ENCODE assay signal across 24 cellular contexts in genomic region chrX:107831071-107831470, GRCh38. TPM values are rescaled to one million over a fixed set of nuclear protein-coding genes. Genes with fewer than 3 reads are reported as not detected.
"Had no signal": no experiment of that assay in that cellular context is flagged by ENCODE, and none has a peak within 500 bp of the region (broad histone marks: within the 10 kb centered on the region; RNA-seq: fewer than 3 reads in every experiment).

No MANE protein-coding gene starts in this region.

- ATAC-seq: Panc1, PC-3 had no signal

- DNase-seq: KBM-7, MV-4-11, NCI-H1048, NCI-H1105, NCI-H1417, NCI-H1436 treated with DMSO at 0.1 percent for 48 hours, NCI-H1694, NCI-H1930, NCI-H2081 treated with DMSO at 0.1 percent for 48 hours, NCI-H226, NCI-H446, NCI-H510A, NCI-H524 treated with DMSO at 0.1 percent for 48 hours, NCI-H774, PC-3, SHP77, SK-N-SH, SW 1271 had no signal

- H3K9me3 ChIP-seq: SK-N-SH had no signal

- H3K27ac ChIP-seq: RWPE1 had no signal

RNA-seq across cellular contexts. Expression of gene MID2, which starts 5.4 kb away (rescaled TPM):
- total RNA-seq: OCI-LY7, SK-MEL-5 had no signal

RNA-seq across cellular contexts. Expression of gene NCBP2L, which starts 53.5 kb away (rescaled TPM):
- total RNA-seq: HT-29, MCF 10A, OCI-LY7, PC-3, SK-MEL-5 had no signal
- polyA plus RNA-seq: SK-N-SH had no signal
